Comparison of ENCODE assay signal across 1 cellular context in genomic region chr1:149877211-149877946, GRCh38.
A peak's percentile ranks its signal among the peaks of the same experiment; 100 is the strongest.
TF ChIP-seq lines count a peak whose summit lies in the region.

No MANE protein-coding gene starts in this region.

TF ChIP-seq in K562, 482 proteins besides CTCF, POLR2A, EP300 and RAD21 (continued from another document and continues in another):
- TF ChIP-seq ZBTB40 (IDR thresholded peaks at IDR 0.05): no peak
- TF ChIP-seq ZBTB40 (CRISPR knock-in tag; IDR thresholded peaks at IDR 0.05): no peak
- TF ChIP-seq KAT7 (CRISPR knock-in tag; IDR thresholded peaks at IDR 0.05; ENCODE audit: borderline replicate concordance): no peak
- TF ChIP-seq TRIM24 (IDR thresholded peaks at IDR 0.05): no peak
- no peak for TF ChIP-seq TGIF2 (CRISPR knock-in tag; IDR thresholded peaks at IDR 0.05)
- no peak for TF ChIP-seq SAFB (IDR thresholded peaks at IDR 0.05; ENCODE audit: borderline replicate concordance, low read depth, low read length)
- TF ChIP-seq CHD1 (IDR thresholded peaks at IDR 0.05; ENCODE audit: low read length): no peak
- no peak for TF ChIP-seq MTA1 (IDR thresholded peaks at IDR 0.05; ENCODE audit: borderline replicate concordance)
- no peak for TF ChIP-seq TEAD2 (tag; IDR thresholded peaks at IDR 0.05)
- TF ChIP-seq MCM5 (IDR thresholded peaks at IDR 0.05; ENCODE audit: low read depth): no peak
- no peak for TF ChIP-seq ZFP1 (CRISPR knock-in tag; IDR thresholded peaks at IDR 0.05)
- no peak for TF ChIP-seq PCBP1 (IDR thresholded peaks at IDR 0.05; ENCODE audit: low read depth, low read length, poor library complexity, severe bottlenecking)
- no peak for TF ChIP-seq SAP30 (IDR thresholded peaks at IDR 0.05; ENCODE audit: borderline replicate concordance, insufficient read depth, low read depth, low read length, poor library complexity, severe bottlenecking)
- no peak for TF ChIP-seq MTA2 (IDR thresholded peaks at IDR 0.05; ENCODE audit: low read depth)
- no peak for TF ChIP-seq NELFE (IDR thresholded peaks at IDR 0.05; ENCODE audit: insufficient read depth, insufficient read length)
- no peak for TF ChIP-seq GATAD2B (IDR thresholded peaks at IDR 0.05; ENCODE audit: borderline replicate concordance)
- TF ChIP-seq CHD7 (IDR thresholded peaks at IDR 0.05; ENCODE audit: low read depth, low read length): no peak
- no peak for TF ChIP-seq FOXK2 (conservative IDR thresholded peaks at IDR 0.05 in 1 of 2, IDR thresholded peaks at IDR 0.05 in 1 of 2; ENCODE audit: low read depth in 2 of 2)
- no peak for TF ChIP-seq HDAC1 (IDR thresholded peaks at IDR 0.05)
- TF ChIP-seq ZKSCAN8 (CRISPR knock-in tag; IDR thresholded peaks at IDR 0.05): peak; percentile 90
- TF ChIP-seq C11orf30 (IDR thresholded peaks at IDR 0.05; ENCODE audit: low read depth): peak; percentile 78
- 0 out of 2 replicates have a peak, but pooled peaks have one; percentile 32 for TF ChIP-seq ZNF592 (IDR thresholded peaks at IDR 0.05)
- TF ChIP-seq RBM17 (IDR thresholded peaks at IDR 0.05; ENCODE audit: borderline replicate concordance, low read depth, low read length): no peak
- TF ChIP-seq DIDO1 (tag; IDR thresholded peaks at IDR 0.05; ENCODE audit: low read depth): no peak
- TF ChIP-seq ZNF449 (CRISPR knock-in tag; IDR thresholded peaks at IDR 0.05): no peak
- TF ChIP-seq RBM25 (IDR thresholded peaks at IDR 0.05; ENCODE audit: low read depth, low read length, severe bottlenecking): no peak
